1 cellular context compared by ENCODE assay signal in genomic region chr7:11191574-11192220, GRCh38.
TF ChIP-seq lines count a peak whose summit lies in the region.

No MANE protein-coding gene starts in this region.

TF ChIP-seq in WTC11, 78 proteins besides CTCF, POLR2A, EP300 and RAD21 (continued from another document):
- TF ChIP-seq ATF6 (CRISPR knock-in tag; IDR thresholded peaks at IDR 0.05) = no peak
- TF ChIP-seq JUN (CRISPR knock-in tag; IDR thresholded peaks at IDR 0.05) = no peak
- TF ChIP-seq GABPB1 (CRISPR knock-in tag; IDR thresholded peaks at IDR 0.05) = no peak
